ENCODE assay signal across 16 cellular contexts in genomic region chr3:39910828-39911464, GRCh38.
DNase-seq lines count a peak whose midpoint lies in the region; ATAC-seq and TF ChIP-seq lines count a peak whose summit lies in the region.
"Had no signal": no experiment of that assay in that cellular context is flagged by ENCODE, and none has a peak within 500 bp of the region (broad histone marks: within the 10 kb centered on the region; RNA-seq: fewer than 3 reads in every experiment).

No MANE protein-coding gene starts in this region.

- H3K9me3 ChIP-seq in MG63, result no peaks in the 10 kb centered on the region

- DNase-seq in BJ (ENCODE audit: low read depth) (peak; percentile 39), MG63 (peak; percentile 45), dedifferentiated amniotic fluid mesenchymal stem cell (ENCODE audit: extremely low spot score) (peak; percentile 22), lung microvascular endothelial cell (ENCODE audit: low read depth in 2 of 2) (peak; percentile 18 to 41), SKM-1 (lab: John Stamatoyannopoulos, UW; ENCODE audit: unreplicated experiment) (no peak), UCSD-AML1 (lab: John Stamatoyannopoulos, UW; ENCODE audit: unreplicated experiment) (no peak)
- DNase-seq: activated CD8-positive, alpha-beta memory T cell treated with anti-CD3 and anti-CD28 coated beads, Interleukin-2, amount 50 U/mL, for 48 hours; activated naive CD4-positive, alpha-beta T cell treated with anti-CD3 and anti-CD28 coated beads, Interleukin-2, amount 50 U/mL, for 16 hours; cortex of kidney; IMR-90; NCI-H1417; nucleus accumbens; PC-3; stimulated activated CD4-positive, alpha-beta T cell treated with anti-CD3 and anti-CD28 coated beads, Interleukin-12 subunit alpha, Interleukin-12 subunit beta, amount 100 ng/mL, for 4 hours had no signal

- POLR2A ChIA-PET in BJ (lab: Charles Lee), result no interaction called here

- ATAC-seq in GM21723 (IDR thresholded peaks at IDR 0.05; ENCODE audit: unreplicated experiment) (no peak), HG03097 (IDR thresholded peaks at IDR 0.05; ENCODE audit: low FRiP score, unreplicated experiment) (no peak)
- ATAC-seq: PC-3 had no signal

- H3K4me3 ChIP-seq in BJ (ENCODE audit: low read depth, low read length) (no peak overlapping the region), MG63 (no peak overlapping the region)

- no peaks in the 10 kb centered on the region for H3K27me3 ChIP-seq in BJ (ENCODE audit: control insufficient read depth, insufficient read depth, low read length)
- no peaks in the 10 kb centered on the region for H3K27me3 ChIP-seq in MG63

- no peaks in the 10 kb centered on the region for H3K36me3 ChIP-seq in BJ (ENCODE audit: control insufficient read depth, insufficient read depth, low read length)
- no peaks in the 10 kb centered on the region for H3K36me3 ChIP-seq in MG63

- CTCF ChIA-PET in BJ (lab: Yijun Ruan, JAX), result interaction anchor here (0.7 kb wide), 1 partner anchor 29 kb away, joined by 3 read pairs; no protein-coding TSS in a partner anchor

- no peak for TF ChIP-seq CTCF in BJ (IDR thresholded peaks at IDR 0.05; ENCODE audit: insufficient read depth, low read depth, low read length)

Comparison
In these comparisons a context has a peak if more than half of its experiments do, and no peak if none do; other contexts are left out.
1. DNase-seq: peak in BJ (single experiment), MG63 (single experiment), dedifferentiated amniotic fluid mesenchymal stem cell (single experiment) and lung microvascular endothelial cell (2 of 2); none in SKM-1 (single experiment) and UCSD-AML1 (single experiment).